10 cellular contexts compared by ENCODE assay signal in the genomic region with DNA sequence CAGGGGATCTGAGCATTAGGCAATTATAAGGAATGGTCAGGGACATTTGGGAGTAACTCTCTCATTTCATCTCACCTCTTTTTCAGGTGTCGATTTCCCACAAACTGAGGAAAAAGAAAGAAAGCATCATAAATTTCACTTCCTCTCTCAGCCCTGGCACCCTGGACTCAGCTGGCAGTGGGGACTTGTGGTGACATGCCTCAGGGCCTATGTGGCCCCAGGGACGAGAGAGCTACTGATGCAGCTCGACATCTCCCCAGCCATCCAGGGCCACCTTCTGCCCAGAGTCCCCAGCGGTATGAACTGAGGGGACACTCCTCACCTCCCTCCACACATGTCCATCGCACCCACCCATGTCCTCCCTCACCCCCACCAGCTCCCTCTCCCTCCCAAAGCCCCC. TPM values are rescaled to one million over a fixed set of nuclear protein-coding genes. Genes with fewer than 3 reads are reported as not detected.
DNase-seq lines count a peak whose midpoint lies in the region; ATAC-seq and TF ChIP-seq lines count a peak whose summit lies in the region.
"Had no signal": no experiment of that assay in that cellular context is flagged by ENCODE, and none has a peak within 500 bp of the region (broad histone marks: within the 10 kb centered on the region; RNA-seq: fewer than 3 reads in every experiment).

No MANE protein-coding gene starts in this region.

- no peak overlapping the region for H3K9ac ChIP-seq in MM.1S (ENCODE audit: low read length)

- no peak for ATAC-seq in activated naive CD8-positive, alpha-beta T cell treated with anti-CD3 and anti-CD28 coated beads, Interleukin-2, amount 50 U/mL, for 24 hours
- no peak for ATAC-seq in HG02678 (IDR thresholded peaks at IDR 0.05; ENCODE audit: unreplicated experiment)

- TF ChIP-seq CTCF in MM.1S (IDR thresholded peaks at IDR 0.05; ENCODE audit: low read length) (no peak), type B pancreatic cell (conservative IDR thresholded peaks at IDR 0.05) (no peak)

- no peak overlapping the region for H3K4me3 Mint-ChIP-seq in activated naive CD8-positive, alpha-beta T cell
- H3K4me3 Mint-ChIP-seq in activated naive CD8-positive, alpha-beta T cell treated with anti-CD3 and anti-CD28 coated beads, Interleukin-2, amount 50 U/mL, for 24 hours = no peak overlapping the region
- H3K4me3 Mint-ChIP-seq in immature natural killer cell (no peak overlapping the region), type B pancreatic cell (no peak overlapping the region)

- peaks cover 9% of the 10 kb centered on the region for H3K36me3 Mint-ChIP-seq in activated naive CD8-positive, alpha-beta T cell
- H3K36me3 Mint-ChIP-seq in activated naive CD8-positive, alpha-beta T cell treated with anti-CD3 and anti-CD28 coated beads, Interleukin-2, amount 50 U/mL, for 24 hours (ENCODE audit: low read depth) = peaks cover 43% of the 10 kb centered on the region
- H3K36me3 Mint-ChIP-seq in immature natural killer cell (peaks cover 21 to 47% (median 25%) of the 10 kb centered on the region in 3 donors), type B pancreatic cell (peaks cover 41% of the 10 kb centered on the region)

- no peak for DNase-seq in activated naive CD8-positive, alpha-beta T cell treated with anti-CD3 and anti-CD28 coated beads, Interleukin-2, amount 50 U/mL, for 24 hours
- DNase-seq in MM.1S (no peak), immature natural killer cell (no peak), type B pancreatic cell (ENCODE audit: extremely low spot score, unreplicated experiment) (no peak), NCI-H446 treated with DMSO at 0.1 percent for 48 hours (lab: John Stamatoyannopoulos, UW) (no peak), SK-N-DZ (ENCODE audit: low spot score) (no peak)
- DNase-seq: amniotic stem cell, NCI-H146 had no signal

- H3K27ac Mint-ChIP-seq in activated naive CD8-positive, alpha-beta T cell = peak overlapping the region; percentile 92
- H3K27ac Mint-ChIP-seq in activated naive CD8-positive, alpha-beta T cell treated with anti-CD3 and anti-CD28 coated beads, Interleukin-2, amount 50 U/mL, for 24 hours = no peak overlapping the region
- H3K27ac Mint-ChIP-seq in immature natural killer cell (peak overlapping the region in 5 of 6 donors; percentile 56 to 93 (median 80)), type B pancreatic cell (peak overlapping the region; percentile 18)

- H3K4me2 ChIP-seq in MM.1S (ENCODE audit: low read depth, low read length) = no peak overlapping the region

- peaks cover 49% of the 10 kb centered on the region for H3K4me1 Mint-ChIP-seq in activated naive CD8-positive, alpha-beta T cell (ENCODE audit: low read depth)
- H3K4me1 Mint-ChIP-seq in activated naive CD8-positive, alpha-beta T cell treated with anti-CD3 and anti-CD28 coated beads, Interleukin-2, amount 50 U/mL, for 24 hours = peaks cover 35% of the 10 kb centered on the region
- H3K4me1 Mint-ChIP-seq in immature natural killer cell (peaks cover 29 to 61% of the 10 kb centered on the region in 2 donors), type B pancreatic cell (ENCODE audit: unreplicated experiment) (peaks cover 17% of the 10 kb centered on the region)

- peaks cover 9% of the 10 kb centered on the region; the same call in 1 of the 2 replicates for H3K36me3 ChIP-seq in MM.1S (replicated peaks; ENCODE audit: insufficient read depth, low read length)

- H3F3A ChIP-seq in MM.1S (ENCODE audit: insufficient read depth, low read length) = peaks cover under 1% of the 10 kb centered on the region; the same call in 1 of the 2 replicates

- H3K9me3 Mint-ChIP-seq in activated naive CD8-positive, alpha-beta T cell (ENCODE audit: low read depth) = no peaks in the 10 kb centered on the region
- H3K9me3 Mint-ChIP-seq in activated naive CD8-positive, alpha-beta T cell treated with anti-CD3 and anti-CD28 coated beads, Interleukin-2, amount 50 U/mL, for 24 hours = no peaks in the 10 kb centered on the region
- no peaks in the 10 kb centered on the region for H3K9me3 Mint-ChIP-seq in immature natural killer cell
- no peaks in the 10 kb centered on the region for H3K9me3 Mint-ChIP-seq in type B pancreatic cell

- no peaks in the 10 kb centered on the region for H3K27me3 ChIP-seq in MM.1S (replicated peaks; ENCODE audit: insufficient read depth, low read length)

- no peaks in the 10 kb centered on the region for H3K9me2 ChIP-seq in MM.1S (replicated peaks; ENCODE audit: insufficient read depth, low read length)

- H2AFZ ChIP-seq in MM.1S (ENCODE audit: low read length) = no peak overlapping the region

- no peak overlapping the region for H3K4me3 ChIP-seq in MM.1S (ENCODE audit: low read length)

- H3K27ac ChIP-seq in MM.1S (ENCODE audit: low read length) = peak overlapping the region; percentile 4; the same call in 1 of the 2 replicates

- H3K9me3 ChIP-seq in MM.1S (replicated peaks; ENCODE audit: insufficient read depth, low read length) = no peaks in the 10 kb centered on the region

- H3K27me3 Mint-ChIP-seq in activated naive CD8-positive, alpha-beta T cell = no peaks in the 10 kb centered on the region
- no peaks in the 10 kb centered on the region for H3K27me3 Mint-ChIP-seq in activated naive CD8-positive, alpha-beta T cell treated with anti-CD3 and anti-CD28 coated beads, Interleukin-2, amount 50 U/mL, for 24 hours
- H3K27me3 Mint-ChIP-seq in immature natural killer cell (ENCODE audit: low read depth in 3 of 3) = no peaks in the 10 kb centered on the region
- H3K27me3 Mint-ChIP-seq in type B pancreatic cell = no peaks in the 10 kb centered on the region

- no peaks in the 10 kb centered on the region for H4K20me1 ChIP-seq in MM.1S (ENCODE audit: insufficient read depth, low read length)

- peaks cover 34% of the 10 kb centered on the region for H3K79me2 ChIP-seq in MM.1S (ENCODE audit: low read length)

- H3K4me1 ChIP-seq in MM.1S (ENCODE audit: low read length) = peaks cover 21% of the 10 kb centered on the region

RNA-seq across cellular contexts. Expression of a gene that starts 11.7 kb away (rescaled TPM):
- 10 to 100 TPM; 37.7 to 89.0 (median 67.0) TPM for polyA plus RNA-seq in immature natural killer cell
- total RNA-seq in type B pancreatic cell (ENCODE audit: low replicate concordance) = 79.1 and 222 TPM in 2 replicates
- polyA plus RNA-seq in SK-N-DZ (2014; cell fraction: cytosol; rRNA removed) = 16.6 and 21.6 TPM in 2 replicates
- polyA plus RNA-seq in SK-N-DZ (2014; cell fraction: nucleus; rRNA removed) = 10.3 and 11.6 TPM in 2 replicates

RNA-seq across cellular contexts. Expression of a gene that starts 19.7 kb away (rescaled TPM):
- polyA plus RNA-seq in immature natural killer cell = under 1 TPM in 2 of 3 donors, not detected in 1; 0.19 to 0.61 TPM
- 32.4 and 115 TPM in 2 replicates for total RNA-seq in type B pancreatic cell (ENCODE audit: low replicate concordance)
- polyA plus RNA-seq in SK-N-DZ (2014; cell fraction: cytosol; rRNA removed) = not detected in 2 replicates
- 0.30 TPM in 1 of 2 replicates, not detected in the other for polyA plus RNA-seq in SK-N-DZ (2014; cell fraction: nucleus; rRNA removed)

RNA-seq across cellular contexts. Expression of a gene that starts 45.2 kb away (rescaled TPM):
- under 1 TPM in 2 of 3 donors, not detected in 1; 0.10 to 0.64 TPM for polyA plus RNA-seq in immature natural killer cell
- 29.2 and 72.7 TPM in 2 replicates for total RNA-seq in type B pancreatic cell (ENCODE audit: low replicate concordance)
- polyA plus RNA-seq in SK-N-DZ (2014; cell fraction: cytosol; rRNA removed) = not detected in 2 replicates
- not detected in 2 replicates for polyA plus RNA-seq in SK-N-DZ (2014; cell fraction: nucleus; rRNA removed)

RNA-seq across cellular contexts. Expression of a gene that starts 53.8 kb away (rescaled TPM):
- polyA plus RNA-seq in immature natural killer cell = 1 to 10 TPM; 1.2 to 3.6 (median 2.8) TPM
- 18.5 and 98.5 TPM in 2 replicates for total RNA-seq in type B pancreatic cell (ENCODE audit: low replicate concordance)
- 10.8 and 12.9 TPM in 2 replicates for polyA plus RNA-seq in SK-N-DZ (2014; cell fraction: cytosol; rRNA removed)
- polyA plus RNA-seq in SK-N-DZ (2014; cell fraction: nucleus; rRNA removed) = 10.8 and 14.2 TPM in 2 replicates
